ENCODE assay signal across 11 cellular contexts in genomic region chr16:89476811-89477261, GRCh38. TPM values are rescaled to one million over a fixed set of nuclear protein-coding genes. Genes with fewer than 3 reads are reported as not detected.
DNase-seq lines count a peak whose midpoint lies in the region; ATAC-seq and TF ChIP-seq lines count a peak whose summit lies in the region.
"Had no signal": no experiment of that assay in that cellular context is flagged by ENCODE, and none has a peak within 500 bp of the region (broad histone marks: within the 10 kb centered on the region; RNA-seq: fewer than 3 reads in every experiment).

No MANE protein-coding gene starts in this region.

- CTCF ChIA-PET in WTC11 (lab: Charles Lee): no interaction called here

- H3K27me3 Mint-ChIP-seq in WTC11 (ENCODE audit: low read depth): no peaks in the 10 kb centered on the region
- no peaks in the 10 kb centered on the region for H3K27me3 Mint-ChIP-seq in progenitor cell of endocrine pancreas

- ATAC-seq in HG03108 (IDR thresholded peaks at IDR 0.05; ENCODE audit: unreplicated experiment): peak; percentile 47
- ATAC-seq in WTC11: no peak
- ATAC-seq: A549 had no signal

- peaks cover 3% of the 10 kb centered on the region; the same call in 1 of the 2 replicates for H3K9me3 Mint-ChIP-seq in WTC11
- no peaks in the 10 kb centered on the region for H3K9me3 Mint-ChIP-seq in progenitor cell of endocrine pancreas (ENCODE audit: low read depth)
- H3K9me3 Mint-ChIP-seq: nephron had no signal

- H3K4me1 Mint-ChIP-seq in WTC11: peaks cover 74% of the 10 kb centered on the region
- peaks cover 54% of the 10 kb centered on the region for H3K4me1 Mint-ChIP-seq in progenitor cell of endocrine pancreas (ENCODE audit: low read depth)

- DNase-seq in NCI-H526 (lab: John Stamatoyannopoulos, UW) (peak; percentile 21 to 38), NCI-H526 treated with DMSO at 0.1 percent for 48 hours (lab: John Stamatoyannopoulos, UW) (no peak), WTC11 (ENCODE audit: low spot score) (no peak), progenitor cell of endocrine pancreas (ENCODE audit: low spot score, unreplicated experiment) (no peak), anterior cingulate cortex (lab: John Stamatoyannopoulos, UW) (no peak)
- no peak for DNase-seq in stimulated activated naive CD4-positive, alpha-beta T cell treated with Interleukin-2 at 50 U/mL for 16 hours (lab: John Stamatoyannopoulos, UW)
- DNase-seq in activated effector memory CD4-positive, alpha-beta T cell treated with anti-CD3 and anti-CD28 coated beads, Interleukin-2, amount 50 U/mL, for 16 hours: no peak
- DNase-seq: effector memory CD4-positive, alpha-beta T cell had no signal

- H3K36me3 Mint-ChIP-seq in WTC11 (no peaks in the 10 kb centered on the region), progenitor cell of endocrine pancreas (ENCODE audit: insufficient read depth) (peaks cover 6% of the 10 kb centered on the region)

- POLR2A ChIA-PET in WTC11 (lab: Charles Lee): no interaction called here

- no peak overlapping the region for H3K4me3 Mint-ChIP-seq in WTC11
- H3K4me3 Mint-ChIP-seq in progenitor cell of endocrine pancreas (ENCODE audit: low read depth): no peak overlapping the region
- H3K4me3 Mint-ChIP-seq: nephron had no signal

- TF ChIP-seq CTCF in WTC11 (IDR thresholded peaks at IDR 0.05) (no peak), progenitor cell of endocrine pancreas (IDR thresholded peaks at IDR 0.05; ENCODE audit: unreplicated experiment) (no peak)

- peak overlapping the region; percentile 69 for H3K27ac Mint-ChIP-seq in WTC11
- H3K27ac Mint-ChIP-seq in progenitor cell of endocrine pancreas: peak overlapping the region; percentile 87

TF ChIP-seq in WTC11, 78 proteins besides CTCF, POLR2A, EP300 and RAD21:
- TF ChIP-seq EMX1 (CRISPR knock-in tag; IDR thresholded peaks at IDR 0.05): no peak
- no peak for TF ChIP-seq IRF1 (CRISPR knock-in tag; IDR thresholded peaks at IDR 0.05)
- no peak for TF ChIP-seq ZNF232 (CRISPR knock-in tag; IDR thresholded peaks at IDR 0.05)
- TF ChIP-seq MXD4 (CRISPR knock-in tag; IDR thresholded peaks at IDR 0.05; ENCODE audit: borderline replicate concordance): no peak
- no peak for TF ChIP-seq FOXJ3 (CRISPR knock-in tag; IDR thresholded peaks at IDR 0.05; ENCODE audit: borderline replicate concordance)
- TF ChIP-seq PREB (CRISPR knock-in tag; IDR thresholded peaks at IDR 0.05; ENCODE audit: borderline replicate concordance): no peak
- TF ChIP-seq RELA (CRISPR knock-in tag; IDR thresholded peaks at IDR 0.05; ENCODE audit: borderline replicate concordance): no peak
- TF ChIP-seq HMGA2 (CRISPR knock-in tag; IDR thresholded peaks at IDR 0.05): no peak
- TF ChIP-seq ZNF416 (CRISPR knock-in tag; IDR thresholded peaks at IDR 0.05): no peak
- TF ChIP-seq ZNF396 (CRISPR knock-in tag; IDR thresholded peaks at IDR 0.05; ENCODE audit: borderline replicate concordance): no peak
- no peak for TF ChIP-seq PRDM15 (CRISPR knock-in tag; IDR thresholded peaks at IDR 0.05)

RNA-seq across cellular contexts. Expression of gene ANKRD11, which starts 13.5 kb away (rescaled TPM):
- total RNA-seq in WTC11 (2021) (142 to 184 TPM (median 146 TPM) in 3 replicates), progenitor cell of endocrine pancreas (178 and 183 TPM in 2 replicates)

RNA-seq across cellular contexts. Expression of gene SPG7, which starts 31.4 kb away (rescaled TPM):
- total RNA-seq in WTC11 (2021) (132 to 141 TPM (median 133 TPM) in 3 replicates), progenitor cell of endocrine pancreas (183 and 184 TPM in 2 replicates)

Comparison
In these comparisons a context has a peak if more than half of its experiments do, and no peak if none do; other contexts are left out.
1. DNase-seq: peak in NCI-H526 (2 of 2); none in NCI-H526 treated with DMSO at 0.1 percent for 48 hours (single experiment), WTC11 (single experiment), progenitor cell of endocrine pancreas (single experiment), anterior cingulate cortex (0 of 58), stimulated activated naive CD4-positive, alpha-beta T cell treated with Interleukin-2 at 50 U/mL for 16 hours (single experiment) and activated effector memory CD4-positive, alpha-beta T cell treated with anti-CD3 and anti-CD28 coated beads, Interleukin-2, amount 50 U/mL, for 16 hours (single experiment).